In the genomic region with DNA sequence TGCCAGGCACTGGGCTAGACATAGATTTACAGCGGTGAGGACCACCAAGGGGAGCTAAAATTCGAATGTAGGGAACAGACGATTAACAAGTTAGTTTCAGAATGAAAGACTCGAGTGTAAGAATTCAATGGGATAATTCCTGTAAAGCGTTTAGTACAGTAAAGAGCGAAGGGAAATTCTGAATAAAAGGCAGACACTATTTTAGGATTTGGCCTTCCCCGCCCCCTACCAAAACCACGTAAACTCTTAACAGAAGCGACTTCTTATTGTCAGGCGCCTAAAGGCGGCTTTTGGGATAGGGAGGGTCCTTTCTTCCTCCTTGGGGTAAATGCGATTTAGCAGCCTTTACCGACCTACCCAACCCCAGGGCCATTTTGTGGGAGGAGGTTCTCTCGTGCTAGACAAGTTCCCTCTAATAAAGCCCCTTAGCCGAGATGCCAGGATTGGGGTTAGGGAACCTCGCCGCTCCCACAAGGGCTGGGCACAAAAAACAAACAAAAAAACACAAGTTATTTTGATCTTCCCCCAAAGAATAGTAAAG, we compare ENCODE assay signal across 9 cellular contexts. TPM values are rescaled to one million over a fixed set of nuclear protein-coding genes. Genes with fewer than 3 reads are reported as not detected.
DNase-seq lines count a peak whose midpoint lies in the region; ATAC-seq and TF ChIP-seq lines count a peak whose summit lies in the region.
"Had no signal": no experiment of that assay in that cellular context is flagged by ENCODE, and none has a peak within 500 bp of the region (broad histone marks: within the 10 kb centered on the region; RNA-seq: fewer than 3 reads in every experiment).

No MANE protein-coding gene starts in this region.

- H3K36me3 ChIP-seq in SJCRH30 = 0 out of 2 replicates have a peak, but pooled peaks cover 3% of the 10 kb centered on the region
- peaks cover 0 to under 1% of the 10 kb centered on the region in 2 donors for H3K36me3 ChIP-seq in esophagus (ENCODE audit: control insufficient read depth in 2 of 2, insufficient read depth in 2 of 2, low read length in 1 of 2)
- H3K36me3 ChIP-seq in neural progenitor cell = no peaks in the 10 kb centered on the region

- H3K27me3 ChIP-seq in SJCRH30 (no peaks in the 10 kb centered on the region), esophagus (ENCODE audit: control insufficient read depth in 1 of 2, insufficient read depth in 2 of 2, low read length in 2 of 2) (no peaks in the 10 kb centered on the region), neural progenitor cell (no peaks in the 10 kb centered on the region)

- TF ChIP-seq CTCF in neural progenitor cell (IDR thresholded peaks at IDR 0.05) = no peak

- DNase-seq in T-helper 2 cell treated with Interferon-gamma antibody and Interleukin-4, amounts not matched to agents 5 μg/mL and 100 μg/mL, for 36 hours (ENCODE audit: low spot score) = no peak
- no peak for DNase-seq in T-helper 2 cell
- no peak for DNase-seq in SJCRH30
- no peak for DNase-seq in neural progenitor cell (ENCODE audit: low spot score)
- no peak for DNase-seq in SKM-1 (lab: John Stamatoyannopoulos, UW; ENCODE audit: unreplicated experiment)
- no peak for DNase-seq in NCI-H1930 (lab: John Stamatoyannopoulos, UW)

- H3F3A ChIP-seq in neural progenitor cell (ENCODE audit: low read depth) = peaks cover 17% of the 10 kb centered on the region

- no peaks in the 10 kb centered on the region for H3K9me3 ChIP-seq in SJCRH30 (replicated peaks)
- no peaks in the 10 kb centered on the region for H3K9me3 ChIP-seq in esophagus (ENCODE audit: control insufficient read depth in 2 of 2, insufficient read depth in 1 of 2, low read depth in 1 of 2, low read length in 1 of 2)
- no peaks in the 10 kb centered on the region for H3K9me3 ChIP-seq in neural progenitor cell (ENCODE audit: low read depth)

- peak overlapping the region; percentile 99 for H3K4me3 ChIP-seq in SJCRH30
- peak overlapping the region; percentile 97 to 98 for H3K4me3 ChIP-seq in esophagus (ENCODE audit: low read depth in 1 of 2, low read length in 2 of 2)
- peak overlapping the region; percentile 92 for H3K4me3 ChIP-seq in neural progenitor cell

- peaks cover 41% of the 10 kb centered on the region for H3K79me2 ChIP-seq in neural progenitor cell (ENCODE audit: low read depth)

- peak overlapping the region; percentile 99 for H3K4me3 Mint-ChIP-seq in T-helper 2 cell treated with Interferon-gamma antibody and Interleukin-4, amounts not matched to agents 5 μg/mL and 100 μg/mL, for 36 hours
- peak overlapping the region; percentile 99 for H3K4me3 Mint-ChIP-seq in neural progenitor cell

- H3K27ac ChIP-seq in SJCRH30 (peak overlapping the region; percentile 76), esophagus (ENCODE audit: low read depth in 2 of 2, low read length in 1 of 2) (peak overlapping the region; percentile 91 to 100), neural progenitor cell (peak overlapping the region; percentile 82)

- H4K20me1 ChIP-seq in neural progenitor cell (ENCODE audit: low read depth) = peaks cover 38% of the 10 kb centered on the region

- peaks cover 3% of the 10 kb centered on the region for H3K27me3 Mint-ChIP-seq in T-helper 2 cell treated with Interferon-gamma antibody and Interleukin-4, amounts not matched to agents 5 μg/mL and 100 μg/mL, for 36 hours (ENCODE audit: low read depth)
- H3K27me3 Mint-ChIP-seq in neural progenitor cell (ENCODE audit: insufficient read depth, low read depth) = peaks cover 6% of the 10 kb centered on the region

- H3K9me3 Mint-ChIP-seq in T-helper 2 cell treated with Interferon-gamma antibody and Interleukin-4, amounts not matched to agents 5 μg/mL and 100 μg/mL, for 36 hours = no peaks in the 10 kb centered on the region
- H3K9me3 Mint-ChIP-seq in neural progenitor cell = peaks cover 3% of the 10 kb centered on the region

- no peaks in the 10 kb centered on the region for H3K4me1 ChIP-seq in SJCRH30
- no peaks in the 10 kb centered on the region for H3K4me1 ChIP-seq in esophagus (ENCODE audit: control insufficient read depth in 2 of 2, insufficient read depth in 2 of 2, low read length in 1 of 2)
- peaks cover 22% of the 10 kb centered on the region for H3K4me1 ChIP-seq in neural progenitor cell

- H3K9ac ChIP-seq in neural progenitor cell = no peak overlapping the region

- H3K4me1 Mint-ChIP-seq in T-helper 2 cell treated with Interferon-gamma antibody and Interleukin-4, amounts not matched to agents 5 μg/mL and 100 μg/mL, for 36 hours (ENCODE audit: low read depth) = peaks cover 27% of the 10 kb centered on the region
- peaks cover 31% of the 10 kb centered on the region for H3K4me1 Mint-ChIP-seq in neural progenitor cell

- peak overlapping the region; percentile 89 for H3K4me2 ChIP-seq in neural progenitor cell

- H2AFZ ChIP-seq in neural progenitor cell (replicated peaks) = peak overlapping the region; percentile 82

- 19% methylated on average over 17 of the region's 17 CpGs for WGBS in esophagus, 2 donors

- peaks cover 14% of the 10 kb centered on the region for H3K36me3 Mint-ChIP-seq in T-helper 2 cell treated with Interferon-gamma antibody and Interleukin-4, amounts not matched to agents 5 μg/mL and 100 μg/mL, for 36 hours (ENCODE audit: low read depth)
- H3K36me3 Mint-ChIP-seq in neural progenitor cell = peaks cover 6% of the 10 kb centered on the region

- peak overlapping the region; percentile 100 for H3K27ac Mint-ChIP-seq in T-helper 2 cell treated with Interferon-gamma antibody and Interleukin-4, amounts not matched to agents 5 μg/mL and 100 μg/mL, for 36 hours
- peak overlapping the region; percentile 96 for H3K27ac Mint-ChIP-seq in neural progenitor cell

- ATAC-seq in HG02943 (IDR thresholded peaks at IDR 0.05; ENCODE audit: low read depth, unreplicated experiment) = peak; percentile 13

RNA-seq across cellular contexts. Expression of a gene that starts 0.5 kb away (rescaled TPM):
- 21.0 and 21.9 TPM in 2 replicates for total RNA-seq in SJCRH30 (2014; rRNA removed; shearing (Covaris generic))
- polyA plus RNA-seq in esophagus = 10 to 100 TPM; 34.4 to 66.6 TPM
- 60.5 and 96.3 TPM in 2 replicates for total RNA-seq in neural progenitor cell (ENCODE audit: low replicate concordance)

RNA-seq across cellular contexts. Expression of a gene that starts 12.3 kb away (rescaled TPM):
- 0.61 TPM in 1 of 2 replicates, not detected in the other for total RNA-seq in SJCRH30 (2014; rRNA removed; shearing (Covaris generic))
- polyA plus RNA-seq in esophagus = 1 to 10 TPM in 1 of 2 donors, under 1 TPM in 1; 0.11 to 1.7 TPM
- total RNA-seq in neural progenitor cell (ENCODE audit: low replicate concordance) = 1.7 and 2.0 TPM in 2 replicates
- total RNA-seq: glomerular endothelial cell had no signal
